In the genomic region with DNA sequence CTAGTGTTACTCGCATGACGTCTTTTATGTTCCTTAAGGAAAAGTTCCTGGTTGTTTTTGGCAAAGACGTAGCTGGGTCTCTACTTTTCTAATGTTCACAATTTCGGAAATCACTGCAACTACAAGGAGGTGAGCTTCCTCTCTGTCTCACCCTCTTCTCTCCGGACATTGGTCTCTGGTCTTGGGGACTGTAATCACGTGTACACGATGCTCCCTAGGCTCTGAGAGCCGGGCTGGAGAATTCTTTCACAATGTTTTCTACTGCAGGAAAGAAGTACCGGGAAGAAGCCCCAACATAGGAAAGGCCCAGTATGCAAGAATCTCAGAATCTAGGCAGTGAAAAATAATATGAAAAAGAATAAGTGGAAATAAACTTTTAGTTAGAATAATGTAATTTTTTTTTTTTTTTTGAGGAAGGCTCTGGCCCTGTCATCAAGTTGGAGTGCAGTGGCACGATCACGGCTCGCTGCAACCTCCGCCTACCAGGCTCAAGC, we compare ENCODE assay signal across 9 cellular contexts. TPM values are rescaled to one million over a fixed set of nuclear protein-coding genes. Genes with fewer than 3 reads are reported as not detected.
DNase-seq lines count a peak whose midpoint lies in the region; ATAC-seq and TF ChIP-seq lines count a peak whose summit lies in the region.
"Had no signal": no experiment of that assay in that cellular context is flagged by ENCODE, and none has a peak within 500 bp of the region (broad histone marks: within the 10 kb centered on the region; RNA-seq: fewer than 3 reads in every experiment).

No MANE protein-coding gene starts in this region.

- DNase-seq in iris pigment epithelial cell (ENCODE audit: low read depth) (peak; percentile 30), upper lobe of right lung (no peak), NCI-H1436 (lab: John Stamatoyannopoulos, UW) (no peak), UCSD-AML1 (lab: John Stamatoyannopoulos, UW; ENCODE audit: unreplicated experiment) (no peak)

- H3K9me3 ChIP-seq in BLaER1 treated with 17β-estradiol and CSF1 and Interleukin-3, amounts not matched to agents 10 nM and 100 nM (replicated peaks in 1 of 11), result no peaks in the 10 kb centered on the region
- H3K9me3 ChIP-seq in HUES64 (ENCODE audit: insufficient read depth, low read depth, low read length) (no peaks in the 10 kb centered on the region), upper lobe of right lung (no peaks in the 10 kb centered on the region)

- intact Hi-C loops in upper lobe of right lung (cut with DNase I), result no loop called here

- H3K9ac ChIP-seq in BLaER1 treated with 17β-estradiol and CSF1 and Interleukin-3, amounts not matched to agents 10 nM and 100 nM, result peak overlapping the region in 8 of 11 experiments; percentile 2 to 65 (median 38); a peak in 8 of 22 replicates
- H3K9ac ChIP-seq in HUES64 (ENCODE audit: low read depth, low read length), result peak overlapping the region; percentile 11; the same call in 1 of the 2 replicates

- ATAC-seq in upper lobe of right lung (no peak), GM21526 (IDR thresholded peaks at IDR 0.05; ENCODE audit: low FRiP score, unreplicated experiment) (no peak)

- H3K4me3 ChIP-seq in BLaER1 treated with 17β-estradiol and CSF1 and Interleukin-3, amounts not matched to agents 10 nM and 100 nM, result peak overlapping the region; percentile 58 to 84 (median 74); a peak in 19 of 20 replicates
- H3K4me3 ChIP-seq in HUES64 (ENCODE audit: low read length) (peak overlapping the region; percentile 89), WI38 (ENCODE audit: low read depth, low read length) (peak overlapping the region; percentile 32), upper lobe of right lung (peak overlapping the region; percentile 77)

- peak overlapping the region in 1 of 11 experiments; percentile 68; a peak in 2 of 22 replicates for H3K27ac ChIP-seq in BLaER1 treated with 17β-estradiol and CSF1 and Interleukin-3, amounts not matched to agents 10 nM and 100 nM
- H3K27ac ChIP-seq in HUES64 (ENCODE audit: low read depth, low read length) (no peak overlapping the region), upper lobe of right lung (peak overlapping the region; percentile 44)

- peaks cover 5 to 20% (median 13%) of the 10 kb centered on the region in 10 experiments; a peak in 15 of 20 replicates for H3K4me1 ChIP-seq in BLaER1 treated with 17β-estradiol and CSF1 and Interleukin-3, amounts not matched to agents 10 nM and 100 nM
- peaks cover 5% of the 10 kb centered on the region; the same call in 1 of the 2 replicates for H3K4me1 ChIP-seq in HUES64 (ENCODE audit: insufficient read depth, low read length)
- no peaks in the 10 kb centered on the region for H3K4me1 ChIP-seq in upper lobe of right lung

- TF ChIP-seq CTCF in WI38 (IDR thresholded peaks at IDR 0.05; ENCODE audit: low read depth, low read length) (no peak), upper lobe of right lung (IDR thresholded peaks at IDR 0.05) (no peak)

- H3K36me3 ChIP-seq in BLaER1 treated with 17β-estradiol and CSF1 and Interleukin-3, amounts not matched to agents 10 nM and 100 nM, result no peaks in the 10 kb centered on the region
- H3K36me3 ChIP-seq in HUES64 (ENCODE audit: insufficient read depth, low read length) (no peaks in the 10 kb centered on the region), upper lobe of right lung (no peaks in the 10 kb centered on the region)

- no peaks in the 10 kb centered on the region for H3K27me3 ChIP-seq in BLaER1 treated with 17β-estradiol and CSF1 and Interleukin-3, amounts not matched to agents 10 nM and 100 nM
- H3K27me3 ChIP-seq in HUES64 (ENCODE audit: insufficient read depth, low read length), result no peaks in the 10 kb centered on the region
- H3K27me3 ChIP-seq in upper lobe of right lung, result no peaks in the 10 kb centered on the region

- H4K20me1 ChIP-seq in BLaER1 treated with 17β-estradiol and CSF1 and Interleukin-3, amounts not matched to agents 10 nM and 100 nM, result peaks cover 0 to 6% (median 0%) of the 10 kb centered on the region in 11 experiments; a peak in 2 of 22 replicates

- 35% methylated on average over 13 of the region's 13 CpGs for WGBS in HUES64

- H3K4me2 ChIP-seq in BLaER1 treated with 17β-estradiol and CSF1 and Interleukin-3, amounts not matched to agents 10 nM and 100 nM, result peak overlapping the region; percentile 23 to 90 (median 72); a peak in 20 of 22 replicates

RNA-seq across cellular contexts. Expression of gene HJV, which starts 13.5 kb away (rescaled TPM):
- polyA plus RNA-seq in HUES64 (2013, experiment 1 of 2), result not detected
- polyA plus RNA-seq in HUES64 (2013, experiment 2 of 2), result not detected
- total RNA-seq in upper lobe of right lung, result not detected
- total RNA-seq: pulmonary artery endothelial cell had no signal

RNA-seq across cellular contexts. Expression of gene TXNIP, which starts 38.6 kb away (rescaled TPM):
- polyA plus RNA-seq in HUES64 (2013, experiment 1 of 2), result 10.9 TPM
- 24.1 TPM for polyA plus RNA-seq in HUES64 (2013, experiment 2 of 2)
- 945 TPM for total RNA-seq in upper lobe of right lung

Comparison
In these comparisons a context has a peak if more than half of its experiments do, and no peak if none do; other contexts are left out.
1. H3K4me3 ChIP-seq: peak in every context shown above with its lines; median percentile 89 in HUES64; 77 in upper lobe of right lung; 74 in BLaER1 treated with 17β-estradiol and CSF1 and Interleukin-3, amounts not matched to agents 10 nM and 100 nM; 32 in WI38.